10 cellular contexts compared by ENCODE assay signal in genomic region chr1:31715873-31716220, GRCh38. TPM values are rescaled to one million over a fixed set of nuclear protein-coding genes. Genes with fewer than 3 reads are reported as not detected.
DNase-seq lines count a peak whose midpoint lies in the region; ATAC-seq and TF ChIP-seq lines count a peak whose summit lies in the region.
"Had no signal": no experiment of that assay in that cellular context is flagged by ENCODE, and none has a peak within 500 bp of the region (broad histone marks: within the 10 kb centered on the region; RNA-seq: fewer than 3 reads in every experiment).

No MANE protein-coding gene starts in this region.

- H3K4me3 ChIP-seq in left ventricle myocardium inferior (peak overlapping the region; percentile 69), coronary artery (peak overlapping the region; percentile 73), vagina (peak overlapping the region; percentile 39 to 58)
- no peak overlapping the region for H3K4me3 ChIP-seq in naive thymus-derived CD4-positive, alpha-beta T cell (ENCODE audit: low read length)

- H3K9me3 ChIP-seq in left ventricle myocardium inferior (replicated peaks) (no peaks in the 10 kb centered on the region), vagina (no peaks in the 10 kb centered on the region)
- no peaks in the 10 kb centered on the region for H3K9me3 ChIP-seq in naive thymus-derived CD4-positive, alpha-beta T cell (ENCODE audit: control insufficient read depth in 2 of 3, low read length in 3 of 3)

- H3K27ac ChIP-seq in left ventricle myocardium inferior (replicated peaks) (peak overlapping the region; percentile 99), coronary artery (peak overlapping the region; percentile 89 to 95), vagina (peak overlapping the region; percentile 90)
- H3K27ac ChIP-seq in naive thymus-derived CD4-positive, alpha-beta T cell (ENCODE audit: low read depth, low read length) = no peak overlapping the region

- peak overlapping the region in 8 of 10 donors; percentile 10 to 83 (median 70) for H3K4me3 Mint-ChIP-seq in naive thymus-derived CD4-positive, alpha-beta T cell

- H3K36me3 ChIP-seq in left ventricle myocardium inferior = no peaks in the 10 kb centered on the region
- no peaks in the 10 kb centered on the region for H3K36me3 ChIP-seq in naive thymus-derived CD4-positive, alpha-beta T cell (ENCODE audit: control insufficient read depth in 2 of 3, insufficient read depth in 3 of 3, low read length in 3 of 3)
- no peaks in the 10 kb centered on the region for H3K36me3 ChIP-seq in vagina

- H3K27me3 Mint-ChIP-seq in naive thymus-derived CD4-positive, alpha-beta T cell = peaks cover 59 to 69% (median 65%) of the 10 kb centered on the region in 5 donors

- no peak for DNase-seq in left ventricle myocardium inferior
- DNase-seq in Right ventricle myocardium superior = no peak
- DNase-seq in coronary artery (ENCODE audit: low spot score) = no peak
- DNase-seq in naive thymus-derived CD4-positive, alpha-beta T cell = no peak
- DNase-seq in vagina (ENCODE audit: extremely low spot score in 2 of 2) = no peak
- no peak for DNase-seq in SIG-M5 (lab: John Stamatoyannopoulos, UW)
- DNase-seq: activated T-cell treated with anti-CD3 and anti-CD28 coated beads for 4 hours; effector CD8-positive, alpha-beta T cell had no signal

- peaks cover 10% of the 10 kb centered on the region for H3K27me3 ChIP-seq in left ventricle myocardium inferior (ENCODE audit: low read depth)
- peaks cover 2 to 10% of the 10 kb centered on the region in 2 donors for H3K27me3 ChIP-seq in naive thymus-derived CD4-positive, alpha-beta T cell (ENCODE audit: control insufficient read depth in 2 of 2, insufficient read depth in 2 of 2, low read length in 2 of 2)
- H3K27me3 ChIP-seq in vagina = no peaks in the 10 kb centered on the region

- H3K9me3 Mint-ChIP-seq in naive thymus-derived CD4-positive, alpha-beta T cell = peaks cover 0 to 1% (median 0%) of the 10 kb centered on the region in 11 donors

- peak; percentile 25 for TF ChIP-seq CTCF in left ventricle myocardium inferior (IDR thresholded peaks at IDR 0.05; ENCODE audit: borderline replicate concordance)
- TF ChIP-seq CTCF in coronary artery (IDR thresholded peaks at IDR 0.05) = no peak
- TF ChIP-seq CTCF in vagina (IDR thresholded peaks at IDR 0.05) = no peak

- ATAC-seq in Right ventricle myocardium superior (ENCODE audit: poor library complexity) = no peak
- ATAC-seq in naive thymus-derived CD4-positive, alpha-beta T cell = no peak
- ATAC-seq in GM21723 (IDR thresholded peaks at IDR 0.05; ENCODE audit: unreplicated experiment) = no peak
- ATAC-seq in esophagus mucosa = no peak

- H3K4me1 ChIP-seq in left ventricle myocardium inferior = peaks cover 42% of the 10 kb centered on the region
- H3K4me1 ChIP-seq in naive thymus-derived CD4-positive, alpha-beta T cell (ENCODE audit: control insufficient read depth in 2 of 2, insufficient read depth in 2 of 2, low read length in 2 of 2) = peaks cover 3 to 16% of the 10 kb centered on the region in 2 donors
- peaks cover 46% of the 10 kb centered on the region for H3K4me1 ChIP-seq in vagina

- H3K27ac Mint-ChIP-seq in naive thymus-derived CD4-positive, alpha-beta T cell = no peak overlapping the region

- intact Hi-C loops in left ventricle myocardium inferior (cut with micrococcal nuclease) (loop anchor here (10.0 kb wide), 1 partner anchor 69 kb away; no protein-coding TSS in a partner anchor), Right ventricle myocardium superior (cut with DNase I) (loop anchor here (10.0 kb wide), 1 partner anchor 49 kb away; the partner anchor contains the start of gene ADGRB2), vagina (cut with DNase I) (loop anchor here (5.0 kb wide), 2 partner anchors 49 to 71 kb away; no protein-coding TSS in a partner anchor)
- intact Hi-C loops in naive thymus-derived CD4-positive, alpha-beta T cell (cut with micrococcal nuclease) = no loop called here

- POLR2A ChIA-PET in naive thymus-derived CD4-positive, alpha-beta T cell (lab: Charles Lee) = interaction anchor here (0.7 to 0.9 kb wide), 2 partner anchors 14 to 243 kb away, joined by 3 read pairs; no protein-coding TSS in a partner anchor

- peaks cover 6 to 19% (median 16%) of the 10 kb centered on the region in 7 donors for H3K4me1 Mint-ChIP-seq in naive thymus-derived CD4-positive, alpha-beta T cell

- TF ChIP-seq POLR2A in vagina (IDR thresholded peaks at IDR 0.05) = no peak

- CTCF ChIA-PET in naive thymus-derived CD4-positive, alpha-beta T cell (lab: Charles Lee) = interaction anchor here (0.5 to 0.8 kb wide), 2 partner anchors 9 to 148 kb away, joined by 3 read pairs; no protein-coding TSS in a partner anchor

- H3K36me3 Mint-ChIP-seq in naive thymus-derived CD4-positive, alpha-beta T cell = peaks cover 0 to 4% (median 0%) of the 10 kb centered on the region in 5 donors

RNA-seq across cellular contexts. Expression of gene COL16A1, which starts 12.0 kb away (rescaled TPM):
- total RNA-seq in left ventricle myocardium inferior = 18.3 TPM
- total RNA-seq in Right ventricle myocardium superior = 10.9 TPM
- under 1 TPM in 1 of 5 experiments, not detected in 4; 0.37 TPM for total RNA-seq in naive thymus-derived CD4-positive, alpha-beta T cell
- under 1 TPM in 1 of 2 donors, not detected in 1; 0.31 TPM for polyA plus RNA-seq in naive thymus-derived CD4-positive, alpha-beta T cell
- total RNA-seq in vagina = 82.3 TPM
- total RNA-seq in esophagus mucosa = 11.8 TPM

RNA-seq across cellular contexts. Expression of gene ADGRB2, which starts 48.3 kb away (rescaled TPM):
- total RNA-seq in left ventricle myocardium inferior (12.1 TPM), Right ventricle myocardium superior (14.7 TPM), vagina (3.9 TPM), esophagus mucosa (0.24 TPM)
- total RNA-seq in naive thymus-derived CD4-positive, alpha-beta T cell = 1 to 10 TPM in 1 of 5 experiments, under 1 TPM in 4; 0.11 to 4.3 (median 0.43) TPM
- polyA plus RNA-seq in naive thymus-derived CD4-positive, alpha-beta T cell = not detected

Comparison
In these comparisons a context has a peak if more than half of its experiments do, and no peak if none do; other contexts are left out.
1. intact Hi-C loops: an anchor here in left ventricle myocardium inferior (10.0 kb wide), Right ventricle myocardium superior (10.0 kb wide) and vagina (5.0 kb wide); none called in naive thymus-derived CD4-positive, alpha-beta T cell.